29 cellular contexts compared by ENCODE assay signal in the genomic region with DNA sequence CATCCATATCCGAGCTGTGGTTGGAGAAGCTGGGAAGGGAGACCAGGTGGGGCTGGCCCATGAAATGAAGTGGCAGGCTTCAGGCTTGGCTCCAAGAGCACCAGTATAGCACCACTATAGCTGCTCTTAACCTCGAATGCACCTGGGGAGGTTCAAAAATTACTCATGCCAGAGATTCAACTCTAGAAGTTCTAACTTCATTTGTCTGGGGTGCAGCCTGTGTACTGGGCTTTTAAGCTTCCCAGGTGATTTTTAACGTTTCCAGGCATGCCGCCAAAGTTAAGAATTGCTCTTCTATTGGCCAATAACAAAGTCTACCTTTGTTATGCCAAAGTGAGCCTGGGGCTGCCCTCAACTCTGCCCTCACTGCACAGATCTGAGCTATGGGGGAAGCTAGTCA. TPM values are rescaled to one million over a fixed set of nuclear protein-coding genes. Genes with fewer than 3 reads are reported as not detected.
DNase-seq lines count a peak whose midpoint lies in the region; ATAC-seq and TF ChIP-seq lines count a peak whose summit lies in the region.
"Had no signal": no experiment of that assay in that cellular context is flagged by ENCODE, and none has a peak within 500 bp of the region (broad histone marks: within the 10 kb centered on the region; RNA-seq: fewer than 3 reads in every experiment).

No MANE protein-coding gene starts in this region.

- H3K4me3 ChIP-seq in colonic mucosa (no peak overlapping the region), mucosa of descending colon (no peak overlapping the region), foreskin fibroblast (ENCODE audit: low read depth in 1 of 2, low read length in 2 of 2) (no peak overlapping the region), BE2C (ENCODE audit: low read depth, low read length) (no peak overlapping the region)
- H3K4me3 ChIP-seq: ascending aorta; BLaER1 treated with 17β-estradiol and CSF1 and Interleukin-3, amounts not matched to agents 10 nM and 100 nM; psoas muscle; sigmoid colon; stomach; tibial artery had no signal

- no peak overlapping the region for H3K27ac ChIP-seq in colonic mucosa
- H3K27ac ChIP-seq: ascending aorta; BLaER1 treated with 17β-estradiol and CSF1 and Interleukin-3, amounts not matched to agents 10 nM and 100 nM; psoas muscle; sigmoid colon; tibial artery had no signal

- DNase-seq in DMS79 (lab: John Stamatoyannopoulos, UW) (peak; percentile 94), NCI-H2107 (lab: John Stamatoyannopoulos, UW) (peak; percentile 61), colonic mucosa (peak; percentile 46), mucosa of descending colon (peak in 1 of 3 donors; percentile 44), foreskin fibroblast (no peak), H4 (ENCODE audit: low spot score) (no peak), BE2C (no peak)
- DNase-seq: activated B cell treated with CpG ODN at 0.5 μM for 24 hours; activated CD4-positive, alpha-beta T cell treated with anti-CD3 and anti-CD28 coated beads, Interleukin-2, amount 50 U/mL, for 1 hour; activated gamma-delta T cell; activated naive CD8-positive, alpha-beta T cell treated with anti-CD3 and anti-CD28 coated beads for 36 hours; activated T-cell treated with anti-CD3 and anti-CD28 coated beads, Interleukin-2, amount 50 U/mL, for 24 hours; cortex of kidney; effector memory CD4-positive, alpha-beta T cell; head of caudate nucleus; NCI-H146; NCI-H226; nucleus accumbens; psoas muscle; sigmoid colon; stimulated activated CD4-positive, alpha-beta T cell treated with anti-CD3 and anti-CD28 coated beads, Interleukin-12 subunit alpha, Interleukin-12 subunit beta, amount 100 ng/mL, for 4 hours; stimulated activated CD4-positive, alpha-beta T cell treated with anti-CD3 and anti-CD28 coated beads, Interleukin-2, amount 100 ng/mL, for 48 hours; tibial artery had no signal

- ATAC-seq in mucosa of descending colon: peak; percentile 46
- ATAC-seq: HCT116; naive thymus-derived CD8-positive, alpha-beta T cell had no signal

- no peak overlapping the region for H3K9ac ChIP-seq in colonic mucosa (ENCODE audit: low read depth in 2 of 2, low read length in 2 of 2)
- H3K9ac ChIP-seq: BLaER1 treated with 17β-estradiol and CSF1 and Interleukin-3, amounts not matched to agents 10 nM and 100 nM had no signal

- H3K27me3 ChIP-seq in colonic mucosa (no peaks in the 10 kb centered on the region), BE2C (no peaks in the 10 kb centered on the region)
- H3K27me3 ChIP-seq: ascending aorta; BLaER1 treated with 17β-estradiol and CSF1 and Interleukin-3, amounts not matched to agents 10 nM and 100 nM; sigmoid colon had no signal

- intact Hi-C loops in colonic mucosa (cut with DNase I): no loop called here
- intact Hi-C loops in mucosa of descending colon (cut with DNase I, micrococcal nuclease): no loop called here

- H3K4me1 ChIP-seq in colonic mucosa (no peaks in the 10 kb centered on the region), mucosa of descending colon (ENCODE audit: low read depth) (peaks cover 4% of the 10 kb centered on the region), BE2C (no peaks in the 10 kb centered on the region)
- H3K4me1 ChIP-seq: ascending aorta, psoas muscle, sigmoid colon, tibial artery had no signal

- TF ChIP-seq CTCF in colonic mucosa (IDR thresholded peaks at IDR 0.05): no peak
- no peak for TF ChIP-seq CTCF in mucosa of descending colon (IDR thresholded peaks at IDR 0.05)
- TF ChIP-seq CTCF in foreskin fibroblast (IDR thresholded peaks at IDR 0.05; ENCODE audit: low read depth, low read length): no peak
- no peak for TF ChIP-seq CTCF in BE2C (IDR thresholded peaks at IDR 0.05; ENCODE audit: low read depth, low read length)

- H3K9me3 ChIP-seq in colonic mucosa (no peaks in the 10 kb centered on the region), mucosa of descending colon (no peaks in the 10 kb centered on the region), BE2C (no peaks in the 10 kb centered on the region)
- H3K9me3 ChIP-seq: ascending aorta, psoas muscle, sigmoid colon, tibial artery had no signal

- no peaks in the 10 kb centered on the region for H3K36me3 ChIP-seq in colonic mucosa
- H3K36me3 ChIP-seq in mucosa of descending colon (ENCODE audit: low read depth): no peaks in the 10 kb centered on the region
- peaks cover 19% of the 10 kb centered on the region for H3K36me3 ChIP-seq in BE2C
- H3K36me3 ChIP-seq: ascending aorta; BLaER1 treated with 17β-estradiol and CSF1 and Interleukin-3, amounts not matched to agents 10 nM and 100 nM; sigmoid colon; stomach; tibial artery had no signal

RNA-seq across cellular contexts. Expression of gene PRSS3, which starts 0.5 kb away (rescaled TPM):
- 100 to 1,000 TPM; 148 to 191 TPM for total RNA-seq in colonic mucosa
- total RNA-seq in mucosa of descending colon: 100 to 1,000 TPM; 107 to 326 (median 174) TPM
- not detected in 2 replicates for total RNA-seq in H4 (2014; rRNA removed; shearing (Covaris generic))
- 116 TPM for polyA plus RNA-seq in BE2C (2012; ENCODE audit: insufficient read depth, insufficient read length, low read depth)
- total RNA-seq: activated B cell treated with CpG ODN at 0.5 μM for 24 hours; activated naive CD8-positive, alpha-beta T cell treated with anti-CD3 and anti-CD28 coated beads for 36 hours; ascending aorta; cardiac septum had no signal
- polyA plus RNA-seq: naive thymus-derived CD8-positive, alpha-beta T cell had no signal

RNA-seq across cellular contexts. Expression of gene UBE2R2, which starts 21.1 kb away (rescaled TPM):
- total RNA-seq in colonic mucosa: 10 to 100 TPM; 31.4 to 46.0 TPM
- 10 to 100 TPM; 32.1 to 55.5 (median 34.4) TPM for total RNA-seq in mucosa of descending colon
- 23.8 and 27.6 TPM in 2 replicates for total RNA-seq in H4 (2014; rRNA removed; shearing (Covaris generic))
- 27.0 TPM for polyA plus RNA-seq in BE2C (2012; ENCODE audit: insufficient read depth, insufficient read length, low read depth)

Comparison
In these comparisons a context has a peak if more than half of its experiments do, and no peak if none do; other contexts are left out.
1. DNase-seq: peak in DMS79 (single experiment), NCI-H2107 (single experiment) and colonic mucosa (single experiment); none in foreskin fibroblast (0 of 2), H4 (single experiment) and BE2C (single experiment).
2. RNA of gene PRSS3, which starts 0.5 kb away (total RNA-seq): 148 to 191 TPM in colonic mucosa and 107 to 326 TPM in mucosa of descending colon; not detected in H4; every median in the first group is over 100 times any median in the second.